1 cellular context compared by ENCODE assay signal in the genomic region with DNA sequence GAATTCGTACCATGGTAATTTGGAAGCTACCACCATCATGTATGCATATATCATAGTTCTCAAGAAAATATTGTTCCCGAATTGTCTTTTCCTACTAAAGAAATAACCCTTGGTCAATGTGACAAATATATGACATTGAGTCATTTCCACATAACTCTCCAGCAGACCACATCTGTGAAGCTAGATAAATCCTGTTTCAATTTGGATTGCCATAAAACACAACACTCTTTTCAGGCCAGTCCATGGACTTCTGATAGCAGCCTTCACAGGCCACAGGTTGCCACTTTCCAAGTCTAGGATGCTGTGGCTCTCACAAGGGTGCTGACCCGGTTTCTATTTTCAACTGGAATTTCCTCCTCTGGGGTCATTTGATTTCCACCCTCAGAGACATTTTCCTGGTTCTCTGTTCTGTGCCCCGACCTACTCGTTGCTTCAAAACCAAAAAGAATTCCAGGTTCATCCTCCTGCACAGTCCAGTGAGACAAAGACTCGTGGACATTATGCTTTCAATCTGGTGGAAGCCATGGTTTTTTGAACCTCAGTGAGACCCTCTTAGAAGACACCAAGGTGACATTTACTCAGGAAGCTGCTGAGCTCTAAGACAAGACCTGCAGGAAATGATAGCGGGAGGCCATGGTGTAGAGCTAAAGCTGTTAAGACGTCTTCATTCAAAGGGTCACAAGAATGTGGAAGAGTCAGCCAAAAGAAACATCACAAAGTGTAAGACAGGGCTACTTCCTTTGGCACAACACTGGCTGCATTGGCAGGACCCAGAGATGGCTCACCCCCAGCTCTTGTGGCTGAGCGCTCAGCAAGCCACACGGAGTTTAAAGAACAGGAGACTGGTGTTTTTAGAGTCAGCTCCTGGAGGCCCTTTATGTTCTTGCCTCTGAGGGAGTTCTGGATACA.
A peak's percentile ranks its signal among the peaks of the same experiment; 100 is the strongest.
TF ChIP-seq lines count a peak whose summit lies in the region.

No MANE protein-coding gene starts in this region.

TF ChIP-seq in K562, 482 proteins besides CTCF, POLR2A, EP300 and RAD21 (continued from another document):
- TF ChIP-seq CBFA2T3 (IDR thresholded peaks at IDR 0.05) (peak; percentile 78), MEIS2 (IDR thresholded peaks at IDR 0.05; ENCODE audit: partially characterized antibody) (peak; percentile 75), KDM1A (IDR thresholded peaks at IDR 0.05) (peak in 1 of 2 experiments; percentile 42; a peak in 1 of 4 replicates)
- TF ChIP-seq, protein P1, sequence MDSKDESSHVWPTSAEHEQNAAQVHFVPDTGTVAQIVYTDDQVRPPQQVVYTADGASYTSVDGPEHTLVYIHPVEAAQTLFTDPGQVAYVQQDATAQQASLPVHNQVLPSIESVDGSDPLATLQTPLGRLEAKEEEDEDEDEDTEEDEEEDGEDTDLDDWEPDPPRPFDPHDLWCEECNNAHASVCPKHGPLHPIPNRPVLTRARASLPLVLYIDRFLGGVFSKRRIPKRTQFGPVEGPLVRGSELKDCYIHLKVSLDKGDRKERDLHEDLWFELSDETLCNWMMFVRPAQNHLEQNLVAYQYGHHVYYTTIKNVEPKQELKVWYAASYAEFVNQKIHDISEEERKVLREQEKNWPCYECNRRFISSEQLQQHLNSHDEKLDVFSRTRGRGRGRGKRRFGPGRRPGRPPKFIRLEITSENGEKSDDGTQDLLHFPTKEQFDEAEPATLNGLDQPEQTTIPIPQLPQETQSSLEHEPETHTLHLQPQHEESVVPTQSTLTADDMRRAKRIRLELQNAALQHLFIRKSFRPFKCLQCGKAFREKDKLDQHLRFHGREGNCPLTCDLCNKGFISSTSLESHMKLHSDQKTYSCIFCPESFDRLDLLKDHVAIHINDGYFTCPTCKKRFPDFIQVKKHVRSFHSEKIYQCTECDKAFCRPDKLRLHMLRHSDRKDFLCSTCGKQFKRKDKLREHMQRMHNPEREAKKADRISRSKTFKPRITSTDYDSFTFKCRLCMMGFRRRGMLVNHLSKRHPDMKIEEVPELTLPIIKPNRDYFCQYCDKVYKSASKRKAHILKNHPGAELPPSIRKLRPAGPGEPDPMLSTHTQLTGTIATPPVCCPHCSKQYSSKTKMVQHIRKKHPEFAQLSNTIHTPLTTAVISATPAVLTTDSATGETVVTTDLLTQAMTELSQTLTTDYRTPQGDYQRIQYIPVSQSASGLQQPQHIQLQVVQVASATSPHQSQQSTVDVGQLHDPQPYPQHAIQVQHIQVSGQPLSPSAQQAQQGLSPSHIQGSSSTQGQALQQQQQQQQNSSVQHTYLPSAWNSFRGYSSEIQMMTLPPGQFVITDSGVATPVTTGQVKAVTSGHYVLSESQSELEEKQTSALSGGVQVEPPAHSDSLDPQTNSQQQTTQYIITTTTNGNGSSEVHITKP (IDR thresholded peaks at IDR 0.05; ENCODE audit: partially characterized antibody) = peak; percentile 45
- TF ChIP-seq, protein P2, sequence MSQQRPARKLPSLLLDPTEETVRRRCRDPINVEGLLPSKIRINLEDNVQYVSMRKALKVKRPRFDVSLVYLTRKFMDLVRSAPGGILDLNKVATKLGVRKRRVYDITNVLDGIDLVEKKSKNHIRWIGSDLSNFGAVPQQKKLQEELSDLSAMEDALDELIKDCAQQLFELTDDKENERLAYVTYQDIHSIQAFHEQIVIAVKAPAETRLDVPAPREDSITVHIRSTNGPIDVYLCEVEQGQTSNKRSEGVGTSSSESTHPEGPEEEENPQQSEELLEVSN (IDR thresholded peaks at IDR 0.05; ENCODE audit: borderline replicate concordance in 1 of 2, extremely low read depth in 1 of 2, insufficient read depth in 1 of 2, insufficient read length in 1 of 2, low read depth in 1 of 2, low read length in 1 of 2, poor library complexity in 1 of 2, severe bottlenecking in 1 of 2) = no peak
- TF ChIP-seq, protein P3, sequence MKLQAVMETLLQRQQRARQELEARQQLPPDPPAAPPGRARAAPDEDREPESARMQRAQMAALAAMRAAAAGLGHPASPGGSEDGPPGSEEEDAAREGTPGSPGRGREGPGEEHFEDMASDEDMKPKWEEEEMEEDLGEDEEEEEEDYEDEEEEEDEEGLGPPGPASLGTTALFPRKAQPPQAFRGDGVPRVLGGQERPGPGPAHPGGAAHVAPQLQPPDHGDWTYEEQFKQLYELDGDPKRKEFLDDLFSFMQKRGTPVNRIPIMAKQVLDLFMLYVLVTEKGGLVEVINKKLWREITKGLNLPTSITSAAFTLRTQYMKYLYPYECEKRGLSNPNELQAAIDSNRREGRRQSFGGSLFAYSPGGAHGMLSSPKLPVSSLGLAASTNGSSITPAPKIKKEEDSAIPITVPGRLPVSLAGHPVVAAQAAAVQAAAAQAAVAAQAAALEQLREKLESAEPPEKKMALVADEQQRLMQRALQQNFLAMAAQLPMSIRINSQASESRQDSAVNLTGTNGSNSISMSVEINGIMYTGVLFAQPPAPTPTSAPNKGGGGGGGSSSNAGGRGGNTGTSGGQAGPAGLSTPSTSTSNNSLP (IDR thresholded peaks at IDR 0.05; ENCODE audit: borderline replicate concordance, low read depth, low read length) = peak; percentile 67; the same call in 1 of the 2 replicates
- TF ChIP-seq, protein P4, sequence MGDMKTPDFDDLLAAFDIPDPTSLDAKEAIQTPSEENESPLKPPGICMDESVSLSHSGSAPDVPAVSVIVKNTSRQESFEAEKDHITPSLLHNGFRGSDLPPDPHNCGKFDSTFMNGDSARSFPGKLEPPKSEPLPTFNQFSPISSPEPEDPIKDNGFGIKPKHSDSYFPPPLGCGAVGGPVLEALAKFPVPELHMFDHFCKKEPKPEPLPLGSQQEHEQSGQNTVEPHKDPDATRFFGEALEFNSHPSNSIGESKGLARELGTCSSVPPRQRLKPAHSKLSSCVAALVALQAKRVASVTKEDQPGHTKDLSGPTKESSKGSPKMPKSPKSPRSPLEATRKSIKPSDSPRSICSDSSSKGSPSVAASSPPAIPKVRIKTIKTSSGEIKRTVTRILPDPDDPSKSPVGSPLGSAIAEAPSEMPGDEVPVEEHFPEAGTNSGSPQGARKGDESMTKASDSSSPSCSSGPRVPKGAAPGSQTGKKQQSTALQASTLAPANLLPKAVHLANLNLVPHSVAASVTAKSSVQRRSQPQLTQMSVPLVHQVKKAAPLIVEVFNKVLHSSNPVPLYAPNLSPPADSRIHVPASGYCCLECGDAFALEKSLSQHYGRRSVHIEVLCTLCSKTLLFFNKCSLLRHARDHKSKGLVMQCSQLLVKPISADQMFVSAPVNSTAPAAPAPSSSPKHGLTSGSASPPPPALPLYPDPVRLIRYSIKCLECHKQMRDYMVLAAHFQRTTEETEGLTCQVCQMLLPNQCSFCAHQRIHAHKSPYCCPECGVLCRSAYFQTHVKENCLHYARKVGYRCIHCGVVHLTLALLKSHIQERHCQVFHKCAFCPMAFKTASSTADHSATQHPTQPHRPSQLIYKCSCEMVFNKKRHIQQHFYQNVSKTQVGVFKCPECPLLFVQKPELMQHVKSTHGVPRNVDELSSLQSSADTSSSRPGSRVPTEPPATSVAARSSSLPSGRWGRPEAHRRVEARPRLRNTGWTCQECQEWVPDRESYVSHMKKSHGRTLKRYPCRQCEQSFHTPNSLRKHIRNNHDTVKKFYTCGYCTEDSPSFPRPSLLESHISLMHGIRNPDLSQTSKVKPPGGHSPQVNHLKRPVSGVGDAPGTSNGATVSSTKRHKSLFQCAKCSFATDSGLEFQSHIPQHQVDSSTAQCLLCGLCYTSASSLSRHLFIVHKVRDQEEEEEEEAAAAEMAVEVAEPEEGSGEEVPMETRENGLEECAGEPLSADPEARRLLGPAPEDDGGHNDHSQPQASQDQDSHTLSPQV (IDR thresholded peaks at IDR 0.05) = peak; percentile 73
